ENCODE assay signal across 9 cellular contexts in the genomic region with DNA sequence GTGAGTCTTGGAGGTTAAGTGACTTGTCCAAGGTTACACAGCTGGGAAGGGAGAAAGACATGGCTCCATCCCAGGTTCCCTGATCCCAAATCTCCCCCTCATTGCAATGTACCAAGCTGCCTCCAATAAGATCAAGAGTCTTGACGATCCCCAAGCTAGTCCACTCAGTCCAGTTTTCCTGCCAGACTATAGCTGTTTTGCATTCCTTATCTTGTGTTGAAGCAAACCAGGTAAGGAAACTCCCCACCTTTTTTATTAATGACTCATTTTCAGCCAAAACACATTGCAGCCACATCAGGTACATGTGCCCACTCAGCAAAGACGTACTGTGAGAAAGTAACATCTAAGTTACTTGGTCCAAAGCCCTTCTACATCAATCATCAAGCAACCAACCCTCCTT. TPM values are rescaled to one million over a fixed set of nuclear protein-coding genes. Genes with fewer than 3 reads are reported as not detected.
A peak's percentile ranks its signal among the peaks of the same experiment; 100 is the strongest.
DNase-seq lines count a peak whose midpoint lies in the region; ATAC-seq and TF ChIP-seq lines count a peak whose summit lies in the region.
"Had no signal": no experiment of that assay in that cellular context is flagged by ENCODE, and none has a peak within 500 bp of the region (broad histone marks: within the 10 kb centered on the region; RNA-seq: fewer than 3 reads in every experiment).

No MANE protein-coding gene starts in this region.

- H4K20me1 ChIP-seq in DND-41 (ENCODE audit: insufficient read depth, low read length), result no peaks in the 10 kb centered on the region

- H3K27ac ChIP-seq in DND-41 (ENCODE audit: low read length), result peak overlapping the region; percentile 92

- no peaks in the 10 kb centered on the region for H3K27me3 Mint-ChIP-seq in natural killer cell treated with Interleukin-12 subunit alpha and Interleukin-12 subunit beta and Interleukin-15 and Interleukin-18, amount 100 ng/mL, for 72 hours

- H3K4me3 ChIP-seq in DND-41 (ENCODE audit: low read depth in 1 of 2, low read length in 2 of 2), result 0 out of 4 replicates have a peak overlapping the region, but pooled peaks of 1 of the 2 experiments have one; percentile 13

- no peaks in the 10 kb centered on the region for H3K9me3 ChIP-seq in DND-41 (ENCODE audit: insufficient read depth, low read length, severe bottlenecking)

- H3K79me2 ChIP-seq in DND-41 (ENCODE audit: insufficient read depth, low read length), result no peaks in the 10 kb centered on the region

- H3K9ac ChIP-seq in DND-41 (ENCODE audit: low read depth, low read length), result peak overlapping the region; percentile 54

- H3K4me2 ChIP-seq in DND-41 (ENCODE audit: insufficient read depth, low read length), result peak overlapping the region; percentile 57

- no peaks in the 10 kb centered on the region for H3K36me3 Mint-ChIP-seq in natural killer cell treated with Interleukin-12 subunit alpha and Interleukin-12 subunit beta and Interleukin-15 and Interleukin-18, amount 100 ng/mL, for 72 hours

- peaks cover 57 to 67% of the 10 kb centered on the region in 2 donors for H3K4me1 Mint-ChIP-seq in natural killer cell treated with Interleukin-12 subunit alpha and Interleukin-12 subunit beta and Interleukin-15 and Interleukin-18, amount 100 ng/mL, for 72 hours (ENCODE audit: low read depth in 2 of 2)

- no peak for TF ChIP-seq CTCF in DND-41 (IDR thresholded peaks at IDR 0.05; ENCODE audit: borderline replicate concordance, extremely low read depth, low read length, poor library complexity, severe bottlenecking)

- ATAC-seq in DND-41 (ENCODE audit: insufficient read depth, low read depth), result no peak
- ATAC-seq in natural killer cell treated with Interleukin-12 subunit alpha and Interleukin-12 subunit beta and Interleukin-15 and Interleukin-18, amount 100 ng/mL, for 72 hours, result no peak
- ATAC-seq in GM19397 (IDR thresholded peaks at IDR 0.05; ENCODE audit: unreplicated experiment), result no peak
- ATAC-seq: left lobe of liver had no signal

- H3K36me3 ChIP-seq in DND-41 (ENCODE audit: insufficient read depth, low read length), result no peaks in the 10 kb centered on the region

- H3K27ac Mint-ChIP-seq in natural killer cell treated with Interleukin-12 subunit alpha and Interleukin-12 subunit beta and Interleukin-15 and Interleukin-18, amount 100 ng/mL, for 72 hours, result peak overlapping the region; percentile 91 to 92

- DNase-seq in DND-41 (no peak), HT1080 (ENCODE audit: low read depth) (peak; percentile 78), amniotic stem cell (lab: John Stamatoyannopoulos, UW) (peak; percentile 11), NCI-H146 treated with DMSO at 0.1 percent for 48 hours (lab: John Stamatoyannopoulos, UW; ENCODE audit: unreplicated experiment) (no peak), mucosa of gallbladder (ENCODE audit: low spot score) (no peak)
- DNase-seq in natural killer cell treated with Interleukin-12 subunit alpha and Interleukin-12 subunit beta and Interleukin-15 and Interleukin-18, amount 100 ng/mL, for 72 hours (ENCODE audit: low spot score), result no peak
- DNase-seq in activated CD8-positive, alpha-beta memory T cell treated with anti-CD3 and anti-CD28 coated beads for 24 hours, result no peak

- no peaks in the 10 kb centered on the region for H3K9me3 Mint-ChIP-seq in natural killer cell treated with Interleukin-12 subunit alpha and Interleukin-12 subunit beta and Interleukin-15 and Interleukin-18, amount 100 ng/mL, for 72 hours

- peaks cover 85% of the 10 kb centered on the region for H3K4me1 ChIP-seq in DND-41 (ENCODE audit: insufficient read depth, low read length)

- peak overlapping the region; percentile 80 for H3K4me3 Mint-ChIP-seq in natural killer cell treated with Interleukin-12 subunit alpha and Interleukin-12 subunit beta and Interleukin-15 and Interleukin-18, amount 100 ng/mL, for 72 hours

- no peaks in the 10 kb centered on the region for H3K27me3 ChIP-seq in DND-41 (ENCODE audit: insufficient read depth, low read length, poor library complexity)

- no peak overlapping the region for H2AFZ ChIP-seq in DND-41 (ENCODE audit: low read depth, low read length)

RNA-seq across cellular contexts. Expression of a gene that starts 41.9 kb away (rescaled TPM):
- 0.11 TPM in 1 of 2 replicates, not detected in the other for total RNA-seq in HT1080 (2014; rRNA removed; shearing (Covaris generic))
- polyA plus RNA-seq in HT1080 (2015; cell fraction: cytosol; rRNA removed), result not detected in 2 replicates
- polyA plus RNA-seq in HT1080 (2015; cell fraction: nucleus; rRNA removed), result 0.07 TPM in 1 of 2 replicates, not detected in the other
- total RNA-seq in natural killer cell treated with Interleukin-12 subunit alpha and Interleukin-12 subunit beta and Interleukin-15 and Interleukin-18, amount 100 ng/mL, for 72 hours, result 1 to 10 TPM in 1 of 2 donors, under 1 TPM in 1; 0.69 to 1.5 TPM
- 0.58 TPM for total RNA-seq in mucosa of gallbladder

Comparison
In these comparisons a context has a peak if more than half of its experiments do, and no peak if none do; other contexts are left out.
1. DNase-seq: peak in HT1080 (single experiment) and amniotic stem cell (single experiment); none in DND-41 (single experiment), natural killer cell treated with Interleukin-12 subunit alpha and Interleukin-12 subunit beta and Interleukin-15 and Interleukin-18, amount 100 ng/mL, for 72 hours (single experiment), NCI-H146 treated with DMSO at 0.1 percent for 48 hours (single experiment), mucosa of gallbladder (single experiment) and activated CD8-positive, alpha-beta memory T cell treated with anti-CD3 and anti-CD28 coated beads for 24 hours (single experiment).